8 cellular contexts compared by ENCODE assay signal in genomic region chr6:150857062-150857905, GRCh38. TPM values are rescaled to one million over a fixed set of nuclear protein-coding genes. Genes with fewer than 3 reads are reported as not detected.
DNase-seq lines count a peak whose midpoint lies in the region; ATAC-seq and TF ChIP-seq lines count a peak whose summit lies in the region.

No MANE protein-coding gene starts in this region.

- no peaks in the 10 kb centered on the region for H3K9me3 ChIP-seq in muscle layer of colon (ENCODE audit: low read length)
- no peaks in the 10 kb centered on the region for H3K9me3 ChIP-seq in H9 (ENCODE audit: control insufficient read depth, low read depth, low read length)

- no peak overlapping the region for H2AFZ ChIP-seq in H9 (ENCODE audit: low read length)

- no peak overlapping the region for H3K56ac ChIP-seq in H9 (ENCODE audit: insufficient read length, low read depth, low read length)

- no peak overlapping the region for H3K4ac ChIP-seq in H9 (ENCODE audit: low read depth, low read length)

- H3K36me3 ChIP-seq in BJ (ENCODE audit: control insufficient read depth, insufficient read depth, low read length) (no peaks in the 10 kb centered on the region), muscle layer of colon (ENCODE audit: insufficient read depth, low read length) (no peaks in the 10 kb centered on the region)

- H2AK5ac ChIP-seq in H9 (ENCODE audit: insufficient read length, low read length) = no peak overlapping the region

- H4K8ac ChIP-seq in H9 (replicated peaks; ENCODE audit: insufficient read length, low read depth, low read length) = no peak overlapping the region

- no peak overlapping the region for H4K5ac ChIP-seq in H9 (ENCODE audit: insufficient read length, low read depth, low read length)

- H3K4me1 Mint-ChIP-seq in H9 = peaks cover 13 to 14% of the 10 kb centered on the region in 2 experiments

- CTCF ChIA-PET in BJ (lab: Yijun Ruan, JAX) (interaction anchor here (1.2 to 2.5 kb wide), 2 partner anchors 8 to 40 kb away, joined by 5 to 10 read pairs; partner anchors contain the start of gene MTHFD1L), HEK293T (lab: Yijun Ruan, JAX) (no interaction called here)

- H3K4me1 ChIP-seq in muscle layer of colon (ENCODE audit: insufficient read depth, low read length) (peaks cover 19% of the 10 kb centered on the region), H9 (ENCODE audit: insufficient read depth, low read length) (no peaks in the 10 kb centered on the region; the same call in 1 of the 2 replicates)

- DNase-seq in BJ (ENCODE audit: low read depth) = peak; percentile 97
- DNase-seq in NCI-H1048 (lab: John Stamatoyannopoulos, UW) = peak; percentile 19
- peak; percentile 97 for DNase-seq in dedifferentiated amniotic fluid mesenchymal stem cell (ENCODE audit: extremely low spot score)
- no peak for DNase-seq in HEK293T (ENCODE audit: extremely low spot score)
- DNase-seq in activated T-cell treated with anti-CD3 and anti-CD28 coated beads, Interleukin-2, amount 50 U/mL, for 1 hour = no peak
- no peak for DNase-seq in H9

- H3K9me3 Mint-ChIP-seq in H9 = no peaks in the 10 kb centered on the region; a peak in 1 of 5 replicates

- H3T11ph ChIP-seq in H9 (ENCODE audit: low read length) = no peak overlapping the region

- H4K91ac ChIP-seq in H9 (ENCODE audit: insufficient read length, low read depth, low read length) = no peak overlapping the region

- H3K18ac ChIP-seq in H9 (ENCODE audit: insufficient read length, low read depth, low read length) = no peak overlapping the region

- no peaks in the 10 kb centered on the region for H3K79me1 ChIP-seq in H9 (ENCODE audit: insufficient read depth, low read depth, low read length, poor library complexity, severe bottlenecking)

- no peak overlapping the region for H3K14ac ChIP-seq in H9 (ENCODE audit: insufficient read depth, low read length)

- H4K20me1 ChIP-seq in H9 (ENCODE audit: control insufficient read depth, insufficient read depth, insufficient read length) = no peaks in the 10 kb centered on the region

- peak overlapping the region in 1 of 3 experiments; percentile 95; a peak in 2 of 7 replicates for H3K27ac Mint-ChIP-seq in H9

- WGBS in H9 (ENCODE audit: extremely low coverage, insufficient read length, low lambda C conversion rate) = no CpG with 5 or more reads among the region's 5 CpGs

- H3K27me3 ChIP-seq in BJ (ENCODE audit: control insufficient read depth, insufficient read depth, low read length) (no peaks in the 10 kb centered on the region), muscle layer of colon (ENCODE audit: control insufficient read depth in 1 of 2, insufficient read depth in 2 of 2, low read length in 2 of 2) (no peaks in the 10 kb centered on the region), H9 (ENCODE audit: insufficient read depth, low read length) (no peaks in the 10 kb centered on the region)

- H2BK15ac ChIP-seq in H9 (ENCODE audit: low read depth, low read length) = no peak overlapping the region

- TF ChIP-seq CTCF in BJ (IDR thresholded peaks at IDR 0.05; ENCODE audit: insufficient read depth, low read depth, low read length) (no peak), H9 (conservative IDR thresholded peaks at IDR 0.05) (no peak)

- peak overlapping the region; percentile 89 for H3K27ac ChIP-seq in muscle layer of colon (ENCODE audit: low read depth, low read length)
- no peak overlapping the region for H3K27ac ChIP-seq in H9 (ENCODE audit: insufficient read length, low read depth, low read length)

- no peak overlapping the region for H2BK5ac ChIP-seq in H9 (ENCODE audit: insufficient read length, low read length)

- H3K23ac ChIP-seq in H9 (ENCODE audit: insufficient read length, low read depth, low read length) = no peak overlapping the region

- H3K27me3 Mint-ChIP-seq in H9 (ENCODE audit: low read depth) = peaks cover 13% of the 10 kb centered on the region

- peaks cover 0 to 5% (median 0%) of the 10 kb centered on the region in 3 experiments; a peak in 3 of 7 replicates for H3K36me3 Mint-ChIP-seq in H9 (ENCODE audit: insufficient read depth in 1 of 3, low read depth in 3 of 3)

- no peak overlapping the region for H2BK20ac ChIP-seq in H9 (ENCODE audit: low read depth, low read length, poor library complexity, severe bottlenecking)

- no peak overlapping the region for H3K4me2 ChIP-seq in H9 (ENCODE audit: insufficient read depth, insufficient read length, low read length)

- H3K79me2 ChIP-seq in H9 (ENCODE audit: insufficient read depth, low read length) = no peaks in the 10 kb centered on the region

- POLR2A ChIA-PET in BJ (lab: Charles Lee) (no interaction called here), HEK293T (lab: Yijun Ruan, JAX) (no interaction called here)

- no peak overlapping the region for H2BK120ac ChIP-seq in H9 (ENCODE audit: low read depth, low read length, poor library complexity, severe bottlenecking)

- H2BK12ac ChIP-seq in H9 (ENCODE audit: insufficient read length, low read depth, low read length) = no peak overlapping the region

- no peak for ATAC-seq in HG02642 (IDR thresholded peaks at IDR 0.05; ENCODE audit: poor library complexity, unreplicated experiment)

- no peak overlapping the region for H3K4me3 ChIP-seq in BJ (ENCODE audit: low read depth, low read length)
- H3K4me3 ChIP-seq in muscle layer of colon (ENCODE audit: low read depth in 1 of 2, low read length in 2 of 2) = peak overlapping the region in 1 of 2 donors; percentile 45

- H3K23me2 ChIP-seq in H9 (ENCODE audit: insufficient read length, low read depth, low read length, poor library complexity, severe bottlenecking) = no peaks in the 10 kb centered on the region

- H3K9ac ChIP-seq in muscle layer of colon (ENCODE audit: low read length) (no peak overlapping the region), H9 (ENCODE audit: extremely low read depth, insufficient read length, low read length) (no peak overlapping the region)

- H3K4me3 Mint-ChIP-seq in H9 = no peak overlapping the region

TF ChIP-seq in HEK293T, 16 proteins besides CTCF, POLR2A, EP300 and RAD21:
- no peak for TF ChIP-seq CTBP1 (IDR thresholded peaks at IDR 0.05; ENCODE audit: borderline replicate concordance)
- no peak for TF ChIP-seq TARDBP (IDR thresholded peaks at IDR 0.05)
- TF ChIP-seq L3MBTL2 (conservative IDR thresholded peaks at IDR 0.05) = no peak; the same call in 1 of the 2 replicates
- TF ChIP-seq HDGF (IDR thresholded peaks at IDR 0.05; ENCODE audit: borderline replicate concordance) = no peak
- TF ChIP-seq FOXA1 (IDR thresholded peaks at IDR 0.05) = no peak
- no peak for TF ChIP-seq SP1 (IDR thresholded peaks at IDR 0.05)
- no peak for TF ChIP-seq FOXM1 (IDR thresholded peaks at IDR 0.05; ENCODE audit: borderline replicate concordance)
- no peak for TF ChIP-seq ZNF384 (IDR thresholded peaks at IDR 0.05)
- no peak for TF ChIP-seq FOXK2 (IDR thresholded peaks at IDR 0.05)
- TF ChIP-seq BHLHE40 (IDR thresholded peaks at IDR 0.05; ENCODE audit: borderline replicate concordance) = no peak

RNA-seq across cellular contexts. Expression of gene MTHFD1L, which starts 8.2 kb away (rescaled TPM):
- 58.9 and 70.7 TPM in 2 replicates for polyA plus RNA-seq in BJ (2011; rRNA removed)
- polyA minus RNA-seq in BJ (2011; rRNA and poly(A)+ RNA removed) = 54.6 and 55.8 TPM in 2 replicates
- total RNA-seq in H9 (2021) = 85.2 and 90.2 TPM in 2 replicates

Comparison
In these comparisons a context has a peak if more than half of its experiments do, and no peak if none do; other contexts are left out.
1. DNase-seq: peak in BJ (single experiment), NCI-H1048 (single experiment) and dedifferentiated amniotic fluid mesenchymal stem cell (single experiment); none in HEK293T (single experiment), activated T-cell treated with anti-CD3 and anti-CD28 coated beads, Interleukin-2, amount 50 U/mL, for 1 hour (single experiment) and H9 (single experiment).